In the genomic region with DNA sequence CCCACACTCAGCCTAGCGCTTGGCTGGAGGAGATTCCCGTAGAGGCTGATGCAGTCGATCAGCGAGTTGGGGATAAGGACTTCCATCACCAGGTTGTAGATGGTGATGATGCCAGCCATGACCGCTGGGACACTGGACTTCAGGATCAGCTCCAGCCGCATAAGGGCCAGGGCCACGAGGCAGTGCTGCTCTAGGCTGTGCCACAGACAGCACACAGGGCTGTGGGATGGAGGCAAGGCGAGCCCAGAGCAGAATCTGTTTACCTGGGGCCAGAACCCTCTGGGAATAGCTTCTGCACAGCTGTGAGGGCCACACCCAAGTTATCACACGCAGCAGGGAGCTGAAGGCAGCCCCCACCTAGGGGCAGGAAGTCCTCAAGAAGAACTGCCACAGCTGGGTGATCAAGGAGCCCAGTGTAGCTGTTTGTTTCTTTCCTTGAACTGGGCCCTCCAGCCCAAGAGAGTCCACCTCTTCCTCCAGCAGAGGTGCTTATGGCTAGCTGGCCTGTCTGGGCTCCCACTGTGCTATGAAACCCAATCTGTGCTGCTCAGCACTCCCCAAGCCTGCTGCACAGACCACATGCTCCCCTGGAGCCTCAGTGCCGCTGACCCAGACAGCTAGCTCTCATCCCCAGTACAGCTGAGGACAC, we compare ENCODE assay signal across 8 cellular contexts. TPM values are rescaled to one million over a fixed set of nuclear protein-coding genes. Genes with fewer than 3 reads are reported as not detected.
DNase-seq lines count a peak whose midpoint lies in the region; ATAC-seq and TF ChIP-seq lines count a peak whose summit lies in the region.

No MANE protein-coding gene starts in this region.

- ATAC-seq in HG03139 (IDR thresholded peaks at IDR 0.05; ENCODE audit: unreplicated experiment) = peak; percentile 53
- peak in 1 of 2 donors; percentile 18 for ATAC-seq in activated naive CD4-positive, alpha-beta T cell treated with anti-CD3 and anti-CD28 coated beads, Interleukin-2, amount 50 U/mL, for 72 hours

- no peaks in the 10 kb centered on the region for H3K27me3 ChIP-seq in neural progenitor cell

- H3K9me3 ChIP-seq in neural progenitor cell (ENCODE audit: low read depth) = no peaks in the 10 kb centered on the region

- H3K4me2 ChIP-seq in neural progenitor cell = peak overlapping the region; percentile 100

- no peak for TF ChIP-seq CTCF in neural progenitor cell (IDR thresholded peaks at IDR 0.05)

- H3K36me3 Mint-ChIP-seq in activated CD4-positive, alpha-beta T cell treated with anti-CD3 and anti-CD28 coated beads, Interleukin-2, amount 10 ng/mL, durations not matched to agents 7 days and 5 days (ENCODE audit: low read depth) = peaks cover 71% of the 10 kb centered on the region
- H3K36me3 Mint-ChIP-seq in activated naive CD4-positive, alpha-beta T cell treated with anti-CD3 and anti-CD28 coated beads, Interleukin-2, amount 50 U/mL, for 72 hours = peaks cover 14 to 60% of the 10 kb centered on the region in 2 donors
- H3K36me3 Mint-ChIP-seq in neural progenitor cell = peaks cover 48% of the 10 kb centered on the region

- H3K79me2 ChIP-seq in neural progenitor cell (ENCODE audit: low read depth) = peaks cover 100% of the 10 kb centered on the region

- POLR2A ChIA-PET in activated CD4-positive, alpha-beta T cell treated with anti-CD3 and anti-CD28 coated beads, Interleukin-2, amount 10 ng/mL, durations not matched to agents 7 days and 5 days (lab: Charles Lee) = interaction anchor here (1.0 to 1.4 kb wide), 4 partner anchors 9 to 29 kb away, joined by 3 to 5 read pairs (median 4); no protein-coding TSS in a partner anchor

- peak overlapping the region; percentile 40 for H3K4me3 Mint-ChIP-seq in activated CD4-positive, alpha-beta T cell treated with anti-CD3 and anti-CD28 coated beads, Interleukin-2, amount 10 ng/mL, durations not matched to agents 7 days and 5 days
- peak overlapping the region; percentile 98 for H3K4me3 Mint-ChIP-seq in neural progenitor cell

- peaks cover 3% of the 10 kb centered on the region for H3K36me3 ChIP-seq in neural progenitor cell

- H3K4me1 Mint-ChIP-seq in activated CD4-positive, alpha-beta T cell treated with anti-CD3 and anti-CD28 coated beads, Interleukin-2, amount 10 ng/mL, durations not matched to agents 7 days and 5 days = peaks cover 85% of the 10 kb centered on the region
- peaks cover 81% of the 10 kb centered on the region for H3K4me1 Mint-ChIP-seq in neural progenitor cell

- peak overlapping the region; percentile 89 for H3K27ac Mint-ChIP-seq in activated CD4-positive, alpha-beta T cell treated with anti-CD3 and anti-CD28 coated beads, Interleukin-2, amount 10 ng/mL, durations not matched to agents 7 days and 5 days
- H3K27ac Mint-ChIP-seq in activated naive CD4-positive, alpha-beta T cell treated with anti-CD3 and anti-CD28 coated beads, Interleukin-2, amount 50 U/mL, for 72 hours = peak overlapping the region; percentile 44 to 64
- H3K27ac Mint-ChIP-seq in neural progenitor cell = no peak overlapping the region

- no peaks in the 10 kb centered on the region for H3K9me3 Mint-ChIP-seq in activated CD4-positive, alpha-beta T cell treated with anti-CD3 and anti-CD28 coated beads, Interleukin-2, amount 10 ng/mL, durations not matched to agents 7 days and 5 days
- no peaks in the 10 kb centered on the region for H3K9me3 Mint-ChIP-seq in activated naive CD4-positive, alpha-beta T cell treated with anti-CD3 and anti-CD28 coated beads, Interleukin-2, amount 50 U/mL, for 72 hours
- H3K9me3 Mint-ChIP-seq in neural progenitor cell = no peaks in the 10 kb centered on the region

- peak overlapping the region; percentile 100 for H3K4me3 ChIP-seq in neural progenitor cell

- peaks cover 80% of the 10 kb centered on the region for H3K4me1 ChIP-seq in neural progenitor cell

- peaks cover 3% of the 10 kb centered on the region for H3F3A ChIP-seq in neural progenitor cell (ENCODE audit: low read depth)

- peaks cover 100% of the 10 kb centered on the region for H4K20me1 ChIP-seq in neural progenitor cell (ENCODE audit: low read depth)

- peak overlapping the region; percentile 31 for H3K27ac ChIP-seq in neural progenitor cell

- no peak overlapping the region for H3K9ac ChIP-seq in neural progenitor cell

- DNase-seq in activated CD4-positive, alpha-beta T cell treated with anti-CD3 and anti-CD28 coated beads, Interleukin-2, amount 10 ng/mL, durations not matched to agents 7 days and 5 days = peak; percentile 59
- no peak for DNase-seq in activated CD4-positive, alpha-beta T cell treated with anti-CD3 and anti-CD28 coated beads, Interleukin-2, amount 50 U/mL, for 1 hour
- no peak for DNase-seq in activated naive CD4-positive, alpha-beta T cell treated with anti-CD3 and anti-CD28 coated beads, Interleukin-2, amount 50 U/mL, for 72 hours (ENCODE audit: low spot score in 2 of 2)
- DNase-seq in neural progenitor cell (ENCODE audit: low spot score) (no peak), GDM1 (lab: John Stamatoyannopoulos, UW) (no peak), putamen (ENCODE audit: low spot score) (no peak), NCI-H1048 (lab: John Stamatoyannopoulos, UW) (no peak)

- H3K27me3 Mint-ChIP-seq in activated CD4-positive, alpha-beta T cell treated with anti-CD3 and anti-CD28 coated beads, Interleukin-2, amount 10 ng/mL, durations not matched to agents 7 days and 5 days = no peaks in the 10 kb centered on the region
- H3K27me3 Mint-ChIP-seq in neural progenitor cell (ENCODE audit: insufficient read depth, low read depth) = peaks cover 10% of the 10 kb centered on the region

- no peak overlapping the region for H2AFZ ChIP-seq in neural progenitor cell (replicated peaks)

- CTCF ChIA-PET in activated CD4-positive, alpha-beta T cell treated with anti-CD3 and anti-CD28 coated beads, Interleukin-2, amount 10 ng/mL, durations not matched to agents 7 days and 5 days (lab: Charles Lee) = interaction anchor here (0.6 to 2.3 kb wide), 10 partner anchors 9 to 121 kb away, joined by 3 to 8 read pairs (median 3); no protein-coding TSS in a partner anchor

RNA-seq across cellular contexts. Expression of gene SLC2A1, which starts 6.2 kb away (rescaled TPM):
- total RNA-seq in activated CD4-positive, alpha-beta T cell treated with anti-CD3 and anti-CD28 coated beads, Interleukin-2, amount 10 ng/mL, durations not matched to agents 7 days and 5 days = 100 to 1,000 TPM in 1 of 2 experiments, 10 to 100 TPM in 1; 98.0 to 109 TPM
- 100 to 1,000 TPM in 1 of 2 donors, 10 to 100 TPM in 1; 39.9 to 121 TPM for total RNA-seq in activated naive CD4-positive, alpha-beta T cell treated with anti-CD3 and anti-CD28 coated beads, Interleukin-2, amount 50 U/mL, for 72 hours
- total RNA-seq in neural progenitor cell (ENCODE audit: low replicate concordance) = 303 and 720 TPM in 2 replicates
